14 cellular contexts compared by ENCODE assay signal in genomic region chr20:38000293-38000692, GRCh38.
"Had no signal": no experiment of that assay in that cellular context is flagged by ENCODE, and none has a peak within 500 bp of the region (broad histone marks: within the 10 kb centered on the region; RNA-seq: fewer than 3 reads in every experiment).

No MANE protein-coding gene starts in this region.

- H3K9me3 ChIP-seq: breast epithelium, prostate gland, right atrium auricular region, thyroid gland had no signal

- H3K27me3 ChIP-seq: breast epithelium, right atrium auricular region, thyroid gland had no signal

- DNase-seq: activated CD4-positive, alpha-beta T cell treated with anti-CD3 and anti-CD28 coated beads for 1 hour; activated CD4-positive, alpha-beta T cell treated with anti-CD3 and anti-CD28 coated beads, Interleukin-2, amount 50 U/mL, for 4 hours; activated naive CD4-positive, alpha-beta T cell; cerebellar nuclear complex; glutamatergic neuron; thyroid gland; WERI-Rb-1 had no signal

- ATAC-seq: left lobe of liver had no signal

- H3K27ac ChIP-seq: breast epithelium, prostate gland, right atrium auricular region, thyroid gland, WERI-Rb-1 had no signal

- FAIRE-seq: astrocyte, islet of Langerhans had no signal

- H3K4me1 ChIP-seq: breast epithelium, prostate gland had no signal

- H3K4me3 ChIP-seq: breast epithelium, lung, prostate gland, right atrium auricular region, thyroid gland had no signal
